19 cellular contexts compared by ENCODE assay signal in the genomic region with DNA sequence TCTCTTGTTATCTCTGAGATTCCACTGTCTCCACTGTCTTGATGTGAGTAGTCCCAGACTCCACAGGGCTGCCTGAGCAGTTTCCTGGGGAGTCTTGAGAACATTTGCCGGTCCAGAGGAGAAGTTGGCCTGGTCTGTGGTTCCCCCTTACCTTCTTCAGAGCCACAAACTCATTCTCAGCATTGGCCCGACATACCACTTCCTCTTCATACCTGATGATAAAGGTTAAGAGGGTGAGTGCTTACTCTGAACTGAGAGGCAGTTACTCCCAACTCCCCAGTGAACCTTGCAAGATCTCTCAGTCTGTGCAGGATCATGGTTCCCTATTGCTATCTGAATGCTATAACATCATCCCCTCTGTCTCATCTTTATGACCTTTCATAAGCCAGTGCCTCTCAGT. TPM values are rescaled to one million over a fixed set of nuclear protein-coding genes. Genes with fewer than 3 reads are reported as not detected.
DNase-seq lines count a peak whose midpoint lies in the region; ATAC-seq, FAIRE-seq and TF ChIP-seq lines count a peak whose summit lies in the region.
"Had no signal": no experiment of that assay in that cellular context is flagged by ENCODE, and none has a peak within 500 bp of the region (broad histone marks: within the 10 kb centered on the region; RNA-seq: fewer than 3 reads in every experiment).

No MANE protein-coding gene starts in this region.

- 15 to 63% (median 28%) methylated on average over 2 of the region's 2 CpGs for WGBS in spleen, 5 donors
- WGBS in pancreas, 2 donors, result 73 to 85% methylated on average over 2 of the region's 2 CpGs

- no peak for TF ChIP-seq CTCF in spleen (IDR thresholded peaks at IDR 0.05 in 8 of 11, conservative IDR thresholded peaks at IDR 0.05 in 3 of 11)
- TF ChIP-seq CTCF in osteocyte (IDR thresholded peaks at IDR 0.05), result no peak
- TF ChIP-seq CTCF in pancreas (IDR thresholded peaks at IDR 0.05), result no peak

- no peak overlapping the region for H3K4me3 Mint-ChIP-seq in activated CD8-positive, alpha-beta memory T cell treated with anti-CD3 and anti-CD28 coated beads, Interleukin-2, amount 10 ng/mL, durations not matched to agents 7 days and 5 days
- no peak overlapping the region for H3K4me3 Mint-ChIP-seq in activated naive CD8-positive, alpha-beta T cell treated with anti-CD3 and anti-CD28 coated beads, Interleukin-2, amount 50 U/mL, for 24 hours
- H3K4me3 Mint-ChIP-seq in osteocyte (ENCODE audit: unreplicated experiment), result no peak overlapping the region

- intact Hi-C loops in spleen (cut with DNase I; ENCODE audit: low total_unique reads) (loop anchor here (10.0 kb wide), 1 partner anchor 112 kb away; a partner anchor contains a TSS), pancreas (cut with DNase I) (loop anchor here in 1 of 3 donors (10.0 kb wide), 1 partner anchor 192 kb away; a partner anchor contains a TSS)

- peaks cover 2% of the 10 kb centered on the region for H3K27me3 Mint-ChIP-seq in activated CD8-positive, alpha-beta memory T cell treated with anti-CD3 and anti-CD28 coated beads, Interleukin-2, amount 10 ng/mL, durations not matched to agents 7 days and 5 days
- no peaks in the 10 kb centered on the region for H3K27me3 Mint-ChIP-seq in activated naive CD8-positive, alpha-beta T cell treated with anti-CD3 and anti-CD28 coated beads, Interleukin-2, amount 50 U/mL, for 24 hours
- H3K27me3 Mint-ChIP-seq in osteocyte (ENCODE audit: unreplicated experiment), result peaks cover 27% of the 10 kb centered on the region

- H3K4me1 ChIP-seq in spleen (no peaks in the 10 kb centered on the region), pancreas (no peaks in the 10 kb centered on the region)

- FAIRE-seq in pancreas (lab: Jason Lieb, UNC), result no peak
- FAIRE-seq: H54 had no signal

- H3K36me3 Mint-ChIP-seq in activated CD8-positive, alpha-beta memory T cell treated with anti-CD3 and anti-CD28 coated beads, Interleukin-2, amount 10 ng/mL, durations not matched to agents 7 days and 5 days, result no peaks in the 10 kb centered on the region
- no peaks in the 10 kb centered on the region for H3K36me3 Mint-ChIP-seq in activated naive CD8-positive, alpha-beta T cell treated with anti-CD3 and anti-CD28 coated beads, Interleukin-2, amount 50 U/mL, for 24 hours (ENCODE audit: low read depth)
- no peaks in the 10 kb centered on the region for H3K36me3 Mint-ChIP-seq in osteocyte (ENCODE audit: unreplicated experiment)
- H3K36me3 Mint-ChIP-seq: CD4-positive, alpha-beta memory T cell had no signal

- H3K27me3 ChIP-seq in spleen (replicated peaks in 1 of 7) (peaks cover 0 to 15% (median 0%) of the 10 kb centered on the region in 7 donors), pancreas (no peaks in the 10 kb centered on the region)

- H3K36me3 ChIP-seq in spleen (no peaks in the 10 kb centered on the region), pancreas (no peaks in the 10 kb centered on the region)

- no peaks in the 10 kb centered on the region for H3K9me3 Mint-ChIP-seq in activated CD8-positive, alpha-beta memory T cell treated with anti-CD3 and anti-CD28 coated beads, Interleukin-2, amount 10 ng/mL, durations not matched to agents 7 days and 5 days (ENCODE audit: low read depth)
- H3K9me3 Mint-ChIP-seq in activated naive CD8-positive, alpha-beta T cell treated with anti-CD3 and anti-CD28 coated beads, Interleukin-2, amount 50 U/mL, for 24 hours, result no peaks in the 10 kb centered on the region
- H3K9me3 Mint-ChIP-seq in osteocyte (ENCODE audit: unreplicated experiment), result no peaks in the 10 kb centered on the region

- peak; percentile 53 for ATAC-seq in activated CD8-positive, alpha-beta memory T cell treated with anti-CD3 and anti-CD28 coated beads, Interleukin-2, amount 10 ng/mL, durations not matched to agents 7 days and 5 days
- peak; percentile 31 for ATAC-seq in activated naive CD8-positive, alpha-beta T cell treated with anti-CD3 and anti-CD28 coated beads, Interleukin-2, amount 50 U/mL, for 24 hours
- no peak for ATAC-seq in GM19328 (IDR thresholded peaks at IDR 0.05; ENCODE audit: unreplicated experiment)
- ATAC-seq in pancreas, result no peak
- ATAC-seq: PC-3 had no signal

- no peak overlapping the region for H3K27ac Mint-ChIP-seq in activated CD8-positive, alpha-beta memory T cell treated with anti-CD3 and anti-CD28 coated beads, Interleukin-2, amount 10 ng/mL, durations not matched to agents 7 days and 5 days
- no peak overlapping the region for H3K27ac Mint-ChIP-seq in activated naive CD8-positive, alpha-beta T cell treated with anti-CD3 and anti-CD28 coated beads, Interleukin-2, amount 50 U/mL, for 24 hours
- H3K27ac Mint-ChIP-seq in osteocyte (ENCODE audit: unreplicated experiment), result no peak overlapping the region

- H3K4me3 ChIP-seq in Jurkat, Clone E6-1 (ENCODE audit: low read length), result no peak overlapping the region
- H3K4me3 ChIP-seq in spleen (no peak overlapping the region), pancreas (no peak overlapping the region)

- H3K27ac ChIP-seq in spleen (no peak overlapping the region), pancreas (no peak overlapping the region)

- H3K4me1 Mint-ChIP-seq in activated CD8-positive, alpha-beta memory T cell treated with anti-CD3 and anti-CD28 coated beads, Interleukin-2, amount 10 ng/mL, durations not matched to agents 7 days and 5 days, result peaks cover 20% of the 10 kb centered on the region
- peaks cover 8% of the 10 kb centered on the region for H3K4me1 Mint-ChIP-seq in activated naive CD8-positive, alpha-beta T cell treated with anti-CD3 and anti-CD28 coated beads, Interleukin-2, amount 50 U/mL, for 24 hours
- H3K4me1 Mint-ChIP-seq in osteocyte (ENCODE audit: unreplicated experiment), result no peaks in the 10 kb centered on the region

- CTCF ChIA-PET in activated CD8-positive, alpha-beta memory T cell treated with anti-CD3 and anti-CD28 coated beads, Interleukin-2, amount 10 ng/mL, durations not matched to agents 7 days and 5 days (lab: Charles Lee), result interaction anchor here (1.6 to 4.5 kb wide), 4 partner anchors 10 to 503 kb away, joined by 3 to 18 read pairs (median 6); no protein-coding TSS in a partner anchor

- DNase-seq in activated CD8-positive, alpha-beta memory T cell treated with anti-CD3 and anti-CD28 coated beads, Interleukin-2, amount 10 ng/mL, durations not matched to agents 7 days and 5 days, result no peak
- no peak for DNase-seq in activated CD8-positive, alpha-beta memory T cell treated with anti-CD3 and anti-CD28 coated beads, Interleukin-2, amount 50 U/mL, for 48 hours
- DNase-seq in Jurkat, Clone E6-1 (ENCODE audit: low read depth, low spot score), result peak; percentile 59
- DNase-seq in activated naive CD8-positive, alpha-beta T cell treated with anti-CD3 and anti-CD28 coated beads, Interleukin-2, amount 50 U/mL, for 24 hours, result no peak
- DNase-seq in spleen (peak; percentile 6), osteocyte (ENCODE audit: extremely low spot score, unreplicated experiment) (no peak), pancreas (no peak)
- DNase-seq: 8988T; CD4-positive, alpha-beta memory T cell; NCI-H1092; NCI-H146; NCI-H2081; NCI-H510A; NCI-H774; PC-3 had no signal

- H3K9me3 ChIP-seq in spleen (no peaks in the 10 kb centered on the region), pancreas (no peaks in the 10 kb centered on the region)

- no peak for TF ChIP-seq POLR2A in spleen (IDR thresholded peaks at IDR 0.05)

RNA-seq across cellular contexts. Expression of a gene that starts 2.6 kb away (rescaled TPM):
- total RNA-seq in activated CD8-positive, alpha-beta memory T cell treated with anti-CD3 and anti-CD28 coated beads, Interleukin-2, amount 10 ng/mL, durations not matched to agents 7 days and 5 days, result not detected
- not detected for polyA plus RNA-seq in Jurkat, Clone E6-1 (2012; ENCODE audit: insufficient read depth, insufficient read length)
- under 1 TPM in 1 of 7 donors, not detected in 6; 0.52 TPM for total RNA-seq in spleen
- polyA plus RNA-seq in spleen, result not detected
- total RNA-seq in osteocyte, result not detected in 2 replicates
- not detected for total RNA-seq in pancreas
- not detected for polyA plus RNA-seq in pancreas
- total RNA-seq: CD4-positive, alpha-beta memory T cell; MCF 10A had no signal
- polyA plus RNA-seq: BJ; CD4-positive, alpha-beta memory T cell had no signal

RNA-seq across cellular contexts. Expression of a gene that starts 15.6 kb away (rescaled TPM):
- not detected for total RNA-seq in activated CD8-positive, alpha-beta memory T cell treated with anti-CD3 and anti-CD28 coated beads, Interleukin-2, amount 10 ng/mL, durations not matched to agents 7 days and 5 days
- not detected for polyA plus RNA-seq in Jurkat, Clone E6-1 (2012; ENCODE audit: insufficient read depth, insufficient read length)
- total RNA-seq in spleen, result under 1 TPM in 1 of 7 donors, not detected in 6; 0.52 TPM
- polyA plus RNA-seq in spleen, result not detected
- total RNA-seq in osteocyte, result not detected in 2 replicates
- not detected for total RNA-seq in pancreas
- polyA plus RNA-seq in pancreas, result not detected
- total RNA-seq: CD4-positive, alpha-beta memory T cell; PC-3 had no signal
- polyA plus RNA-seq: BJ; CD4-positive, alpha-beta memory T cell had no signal

RNA-seq across cellular contexts. Expression of a gene that starts 23.3 kb away (rescaled TPM):
- not detected for total RNA-seq in activated CD8-positive, alpha-beta memory T cell treated with anti-CD3 and anti-CD28 coated beads, Interleukin-2, amount 10 ng/mL, durations not matched to agents 7 days and 5 days
- not detected for polyA plus RNA-seq in Jurkat, Clone E6-1 (2012; ENCODE audit: insufficient read depth, insufficient read length)
- not detected for total RNA-seq in spleen
- polyA plus RNA-seq in spleen, result under 1 TPM in 1 of 3 donors, not detected in 2; 0.04 TPM
- not detected in 2 replicates for total RNA-seq in osteocyte
- total RNA-seq in pancreas, result not detected
- polyA plus RNA-seq in pancreas, result not detected
- total RNA-seq: CD4-positive, alpha-beta memory T cell; MCF 10A had no signal
- polyA plus RNA-seq: BJ; CD4-positive, alpha-beta memory T cell had no signal

RNA-seq across cellular contexts. Expression of a gene that starts 51.3 kb away (rescaled TPM):
- total RNA-seq in activated CD8-positive, alpha-beta memory T cell treated with anti-CD3 and anti-CD28 coated beads, Interleukin-2, amount 10 ng/mL, durations not matched to agents 7 days and 5 days, result not detected
- not detected for polyA plus RNA-seq in Jurkat, Clone E6-1 (2012; ENCODE audit: insufficient read depth, insufficient read length)
- total RNA-seq in spleen (not detected), osteocyte (not detected in 2 replicates), pancreas (not detected)
- polyA plus RNA-seq in spleen (not detected), pancreas (not detected)
- total RNA-seq: CD4-positive, alpha-beta memory T cell; MCF 10A had no signal
- polyA plus RNA-seq: BJ; CD4-positive, alpha-beta memory T cell had no signal

Comparison
In these comparisons a context has a peak if more than half of its experiments do, and no peak if none do; other contexts are left out.
1. ATAC-seq: peak in activated CD8-positive, alpha-beta memory T cell treated with anti-CD3 and anti-CD28 coated beads, Interleukin-2, amount 10 ng/mL, durations not matched to agents 7 days and 5 days (single experiment) and activated naive CD8-positive, alpha-beta T cell treated with anti-CD3 and anti-CD28 coated beads, Interleukin-2, amount 50 U/mL, for 24 hours (single experiment); none in GM19328 (single experiment) and pancreas (0 of 4).
2. DNase-seq: peak in Jurkat, Clone E6-1 (single experiment) and spleen (single experiment); none in activated CD8-positive, alpha-beta memory T cell treated with anti-CD3 and anti-CD28 coated beads, Interleukin-2, amount 10 ng/mL, durations not matched to agents 7 days and 5 days (single experiment), activated CD8-positive, alpha-beta memory T cell treated with anti-CD3 and anti-CD28 coated beads, Interleukin-2, amount 50 U/mL, for 48 hours (single experiment), activated naive CD8-positive, alpha-beta T cell treated with anti-CD3 and anti-CD28 coated beads, Interleukin-2, amount 50 U/mL, for 24 hours (single experiment), osteocyte (single experiment) and pancreas (0 of 6).